In the genomic region with DNA sequence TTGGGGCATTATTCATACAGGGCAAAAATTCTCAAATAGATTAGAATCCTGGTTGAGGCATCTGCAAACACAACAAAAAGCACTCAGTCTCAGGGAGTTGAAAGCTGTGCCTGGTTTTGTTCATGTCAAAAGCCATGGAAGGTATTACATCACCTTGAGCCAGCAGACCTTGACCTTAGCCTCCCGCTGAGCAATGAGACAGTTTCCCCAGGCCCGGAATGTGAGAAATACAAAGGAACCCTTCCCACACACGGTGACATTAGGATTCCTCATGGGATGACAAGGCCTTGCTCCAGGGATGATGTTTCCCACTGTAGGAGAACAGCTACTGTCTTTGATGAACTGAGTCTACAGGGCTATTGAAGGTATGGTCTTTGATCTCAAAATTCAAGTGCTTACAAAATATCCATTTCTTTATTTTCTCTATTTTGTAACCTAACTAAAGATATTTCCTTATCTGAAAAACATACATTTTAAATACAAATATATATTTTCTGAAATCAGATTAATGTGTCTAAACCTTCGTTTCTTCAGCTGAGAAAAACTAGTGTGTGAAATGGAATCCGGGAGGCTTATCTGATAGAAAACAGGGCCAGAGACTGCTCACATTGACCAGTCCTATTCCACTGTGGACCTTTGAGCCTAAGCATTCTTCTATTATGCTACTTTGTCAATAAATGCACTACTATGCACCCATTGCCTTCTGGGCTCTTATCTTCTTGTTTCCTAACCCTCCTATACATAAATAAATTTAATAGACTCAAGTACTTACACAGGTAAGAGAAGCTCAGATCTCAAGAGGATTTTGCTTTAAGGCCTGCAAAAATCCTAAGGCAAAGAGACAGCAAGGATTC, we compare ENCODE assay signal across 1 cellular context.
TF ChIP-seq lines count a peak whose summit lies in the region.

No MANE protein-coding gene starts in this region.

TF ChIP-seq in HepG2, 621 proteins besides CTCF, POLR2A, EP300 and RAD21 (continued from another document and continues in another):
- TF ChIP-seq, protein P1, sequence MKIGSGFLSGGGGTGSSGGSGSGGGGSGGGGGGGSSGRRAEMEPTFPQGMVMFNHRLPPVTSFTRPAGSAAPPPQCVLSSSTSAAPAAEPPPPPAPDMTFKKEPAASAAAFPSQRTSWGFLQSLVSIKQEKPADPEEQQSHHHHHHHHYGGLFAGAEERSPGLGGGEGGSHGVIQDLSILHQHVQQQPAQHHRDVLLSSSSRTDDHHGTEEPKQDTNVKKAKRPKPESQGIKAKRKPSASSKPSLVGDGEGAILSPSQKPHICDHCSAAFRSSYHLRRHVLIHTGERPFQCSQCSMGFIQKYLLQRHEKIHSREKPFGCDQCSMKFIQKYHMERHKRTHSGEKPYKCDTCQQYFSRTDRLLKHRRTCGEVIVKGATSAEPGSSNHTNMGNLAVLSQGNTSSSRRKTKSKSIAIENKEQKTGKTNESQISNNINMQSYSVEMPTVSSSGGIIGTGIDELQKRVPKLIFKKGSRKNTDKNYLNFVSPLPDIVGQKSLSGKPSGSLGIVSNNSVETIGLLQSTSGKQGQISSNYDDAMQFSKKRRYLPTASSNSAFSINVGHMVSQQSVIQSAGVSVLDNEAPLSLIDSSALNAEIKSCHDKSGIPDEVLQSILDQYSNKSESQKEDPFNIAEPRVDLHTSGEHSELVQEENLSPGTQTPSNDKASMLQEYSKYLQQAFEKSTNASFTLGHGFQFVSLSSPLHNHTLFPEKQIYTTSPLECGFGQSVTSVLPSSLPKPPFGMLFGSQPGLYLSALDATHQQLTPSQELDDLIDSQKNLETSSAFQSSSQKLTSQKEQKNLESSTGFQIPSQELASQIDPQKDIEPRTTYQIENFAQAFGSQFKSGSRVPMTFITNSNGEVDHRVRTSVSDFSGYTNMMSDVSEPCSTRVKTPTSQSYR (CRISPR knock-in tag; IDR thresholded peaks at IDR 0.05; ENCODE audit: borderline replicate concordance), result peak; percentile 61; the same call in 1 of the 2 replicates
- TF ChIP-seq PBX3 (CRISPR knock-in tag; IDR thresholded peaks at IDR 0.05; ENCODE audit: borderline replicate concordance), result no peak
- TF ChIP-seq, protein P2, sequence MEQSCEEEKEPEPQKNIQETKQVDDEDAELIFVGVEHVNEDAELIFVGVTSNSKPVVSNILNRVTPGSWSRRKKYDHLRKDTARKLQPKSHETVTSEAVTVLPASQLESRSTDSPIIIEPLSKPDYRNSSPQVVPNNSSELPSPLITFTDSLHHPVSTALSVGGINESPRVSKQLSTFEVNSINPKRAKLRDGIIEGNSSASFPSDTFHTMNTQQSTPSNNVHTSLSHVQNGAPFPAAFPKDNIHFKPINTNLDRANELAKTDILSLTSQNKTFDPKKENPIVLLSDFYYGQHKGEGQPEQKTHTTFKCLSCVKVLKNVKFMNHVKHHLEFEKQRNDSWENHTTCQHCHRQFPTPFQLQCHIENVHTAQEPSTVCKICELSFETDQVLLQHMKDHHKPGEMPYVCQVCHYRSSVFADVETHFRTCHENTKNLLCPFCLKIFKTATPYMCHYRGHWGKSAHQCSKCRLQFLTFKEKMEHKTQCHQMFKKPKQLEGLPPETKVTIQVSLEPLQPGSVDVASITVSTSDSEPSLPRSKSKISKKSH (CRISPR knock-in tag; IDR thresholded peaks at IDR 0.05; ENCODE audit: borderline replicate concordance), result no peak
- TF ChIP-seq, protein P3, sequence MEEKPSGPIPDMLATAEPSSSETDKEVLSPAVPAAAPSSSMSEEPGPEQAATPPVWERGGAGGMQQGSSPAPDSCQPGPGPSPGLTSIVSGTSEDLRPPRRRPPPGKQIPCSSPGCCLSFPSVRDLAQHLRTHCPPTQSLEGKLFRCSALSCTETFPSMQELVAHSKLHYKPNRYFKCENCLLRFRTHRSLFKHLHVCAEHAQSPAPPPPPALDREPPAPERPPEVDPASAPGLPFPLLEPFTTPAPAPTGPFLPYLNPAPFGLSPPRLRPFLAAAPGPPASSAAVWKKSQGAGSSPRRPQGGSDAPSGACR (CRISPR knock-in tag; IDR thresholded peaks at IDR 0.05), result no peak
- TF ChIP-seq GABPA (IDR thresholded peaks at IDR 0.05; ENCODE audit: low read depth, low read length), result no peak
- no peak for TF ChIP-seq GABPA (CRISPR knock-in tag; IDR thresholded peaks at IDR 0.05; ENCODE audit: low read depth)
- TF ChIP-seq, protein P4, sequence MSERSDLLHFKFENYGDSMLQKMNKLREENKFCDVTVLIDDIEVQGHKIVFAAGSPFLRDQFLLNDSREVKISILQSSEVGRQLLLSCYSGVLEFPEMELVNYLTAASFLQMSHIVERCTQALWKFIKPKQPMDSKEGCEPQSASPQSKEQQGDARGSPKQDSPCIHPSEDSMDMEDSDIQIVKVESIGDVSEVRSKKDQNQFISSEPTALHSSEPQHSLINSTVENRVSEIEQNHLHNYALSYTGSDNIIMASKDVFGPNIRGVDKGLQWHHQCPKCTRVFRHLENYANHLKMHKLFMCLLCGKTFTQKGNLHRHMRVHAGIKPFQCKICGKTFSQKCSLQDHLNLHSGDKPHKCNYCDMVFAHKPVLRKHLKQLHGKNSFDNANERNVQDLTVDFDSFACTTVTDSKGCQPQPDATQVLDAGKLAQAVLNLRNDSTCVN (CRISPR knock-in tag; IDR thresholded peaks at IDR 0.05; ENCODE audit: borderline replicate concordance), result no peak
- TF ChIP-seq TCF7 (IDR thresholded peaks at IDR 0.05; ENCODE audit: low read depth), result peak; percentile 77
- no peak for TF ChIP-seq SRSF4 (IDR thresholded peaks at IDR 0.05; ENCODE audit: low read depth, low read length, poor library complexity, severe bottlenecking)
- no peak for TF ChIP-seq ZNF784 (CRISPR knock-in tag; IDR thresholded peaks at IDR 0.05; ENCODE audit: borderline replicate concordance)
- peak; percentile 24; the same call in 1 of the 2 replicates for TF ChIP-seq ARNTL (CRISPR knock-in tag; IDR thresholded peaks at IDR 0.05)
- no peak for TF ChIP-seq ZNF44 (CRISPR knock-in tag; IDR thresholded peaks at IDR 0.05)
- no peak for TF ChIP-seq ETV6 (CRISPR knock-in tag; conservative IDR thresholded peaks at IDR 0.05)
- TF ChIP-seq, protein P5, sequence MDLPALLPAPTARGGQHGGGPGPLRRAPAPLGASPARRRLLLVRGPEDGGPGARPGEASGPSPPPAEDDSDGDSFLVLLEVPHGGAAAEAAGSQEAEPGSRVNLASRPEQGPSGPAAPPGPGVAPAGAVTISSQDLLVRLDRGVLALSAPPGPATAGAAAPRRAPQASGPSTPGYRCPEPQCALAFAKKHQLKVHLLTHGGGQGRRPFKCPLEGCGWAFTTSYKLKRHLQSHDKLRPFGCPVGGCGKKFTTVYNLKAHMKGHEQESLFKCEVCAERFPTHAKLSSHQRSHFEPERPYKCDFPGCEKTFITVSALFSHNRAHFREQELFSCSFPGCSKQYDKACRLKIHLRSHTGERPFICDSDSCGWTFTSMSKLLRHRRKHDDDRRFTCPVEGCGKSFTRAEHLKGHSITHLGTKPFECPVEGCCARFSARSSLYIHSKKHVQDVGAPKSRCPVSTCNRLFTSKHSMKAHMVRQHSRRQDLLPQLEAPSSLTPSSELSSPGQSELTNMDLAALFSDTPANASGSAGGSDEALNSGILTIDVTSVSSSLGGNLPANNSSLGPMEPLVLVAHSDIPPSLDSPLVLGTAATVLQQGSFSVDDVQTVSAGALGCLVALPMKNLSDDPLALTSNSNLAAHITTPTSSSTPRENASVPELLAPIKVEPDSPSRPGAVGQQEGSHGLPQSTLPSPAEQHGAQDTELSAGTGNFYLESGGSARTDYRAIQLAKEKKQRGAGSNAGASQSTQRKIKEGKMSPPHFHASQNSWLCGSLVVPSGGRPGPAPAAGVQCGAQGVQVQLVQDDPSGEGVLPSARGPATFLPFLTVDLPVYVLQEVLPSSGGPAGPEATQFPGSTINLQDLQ (CRISPR knock-in tag; IDR thresholded peaks at IDR 0.05), result no peak
- no peak for TF ChIP-seq ZFP36L2 (CRISPR knock-in tag; IDR thresholded peaks at IDR 0.05)
- TF ChIP-seq ZNF678 (CRISPR knock-in tag; IDR thresholded peaks at IDR 0.05), result no peak
- peak; percentile 90 for TF ChIP-seq HNF4G (IDR thresholded peaks at IDR 0.05; ENCODE audit: borderline replicate concordance, low read depth, low read length)
- no peak for TF ChIP-seq HNF4G (CRISPR knock-in tag; IDR thresholded peaks at IDR 0.05; ENCODE audit: borderline replicate concordance, low read depth)
- TF ChIP-seq ZNF329 (CRISPR knock-in tag; IDR thresholded peaks at IDR 0.05; ENCODE audit: low read depth), result no peak
- TF ChIP-seq, protein P6, sequence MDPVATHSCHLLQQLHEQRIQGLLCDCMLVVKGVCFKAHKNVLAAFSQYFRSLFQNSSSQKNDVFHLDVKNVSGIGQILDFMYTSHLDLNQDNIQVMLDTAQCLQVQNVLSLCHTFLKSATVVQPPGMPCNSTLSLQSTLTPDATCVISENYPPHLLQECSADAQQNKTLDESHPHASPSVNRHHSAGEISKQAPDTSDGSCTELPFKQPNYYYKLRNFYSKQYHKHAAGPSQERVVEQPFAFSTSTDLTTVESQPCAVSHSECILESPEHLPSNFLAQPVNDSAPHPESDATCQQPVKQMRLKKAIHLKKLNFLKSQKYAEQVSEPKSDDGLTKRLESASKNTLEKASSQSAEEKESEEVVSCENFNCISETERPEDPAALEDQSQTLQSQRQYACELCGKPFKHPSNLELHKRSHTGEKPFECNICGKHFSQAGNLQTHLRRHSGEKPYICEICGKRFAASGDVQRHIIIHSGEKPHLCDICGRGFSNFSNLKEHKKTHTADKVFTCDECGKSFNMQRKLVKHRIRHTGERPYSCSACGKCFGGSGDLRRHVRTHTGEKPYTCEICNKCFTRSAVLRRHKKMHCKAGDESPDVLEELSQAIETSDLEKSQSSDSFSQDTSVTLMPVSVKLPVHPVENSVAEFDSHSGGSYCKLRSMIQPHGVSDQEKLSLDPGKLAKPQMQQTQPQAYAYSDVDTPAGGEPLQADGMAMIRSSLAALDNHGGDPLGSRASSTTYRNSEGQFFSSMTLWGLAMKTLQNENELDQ (CRISPR knock-in tag; IDR thresholded peaks at IDR 0.05; ENCODE audit: borderline replicate concordance), result no peak
- no peak for TF ChIP-seq AGO1 (IDR thresholded peaks at IDR 0.05; ENCODE audit: low read depth, low read length, poor library complexity, severe bottlenecking)
- TF ChIP-seq ATF4 (CRISPR knock-in tag; IDR thresholded peaks at IDR 0.05), result peak in 1 of 2 experiments; percentile 98; a peak in 2 of 4 replicates
- TF ChIP-seq NR2C2 (CRISPR knock-in tag; IDR thresholded peaks at IDR 0.05; ENCODE audit: borderline replicate concordance), result peak; percentile 85
- no peak for TF ChIP-seq GTF3A (CRISPR knock-in tag; conservative IDR thresholded peaks at IDR 0.05)
- TF ChIP-seq ZNF607 (CRISPR knock-in tag; IDR thresholded peaks at IDR 0.05; ENCODE audit: borderline replicate concordance), result no peak
- peak; percentile 59; the same call in 1 of the 2 replicates for TF ChIP-seq ATF7 (IDR thresholded peaks at IDR 0.05)
- peak; percentile 83; the same call in 1 of the 2 replicates for TF ChIP-seq ATF7 (CRISPR knock-in tag; IDR thresholded peaks at IDR 0.05)
- no peak; the same call in 1 of the 2 replicates for TF ChIP-seq ZNF788 (CRISPR knock-in tag; IDR thresholded peaks at IDR 0.05; ENCODE audit: borderline replicate concordance)
- TF ChIP-seq RERE (CRISPR knock-in tag; IDR thresholded peaks at IDR 0.05; ENCODE audit: low read depth), result peak; percentile 87
- no peak for TF ChIP-seq ZNF326 (CRISPR knock-in tag; IDR thresholded peaks at IDR 0.05; ENCODE audit: borderline replicate concordance)
- TF ChIP-seq ZNF780A (CRISPR knock-in tag; IDR thresholded peaks at IDR 0.05), result no peak
- TF ChIP-seq ZNF703 (CRISPR knock-in tag; IDR thresholded peaks at IDR 0.05; ENCODE audit: borderline replicate concordance), result no peak
